1 cellular context compared by ENCODE assay signal in the genomic region with DNA sequence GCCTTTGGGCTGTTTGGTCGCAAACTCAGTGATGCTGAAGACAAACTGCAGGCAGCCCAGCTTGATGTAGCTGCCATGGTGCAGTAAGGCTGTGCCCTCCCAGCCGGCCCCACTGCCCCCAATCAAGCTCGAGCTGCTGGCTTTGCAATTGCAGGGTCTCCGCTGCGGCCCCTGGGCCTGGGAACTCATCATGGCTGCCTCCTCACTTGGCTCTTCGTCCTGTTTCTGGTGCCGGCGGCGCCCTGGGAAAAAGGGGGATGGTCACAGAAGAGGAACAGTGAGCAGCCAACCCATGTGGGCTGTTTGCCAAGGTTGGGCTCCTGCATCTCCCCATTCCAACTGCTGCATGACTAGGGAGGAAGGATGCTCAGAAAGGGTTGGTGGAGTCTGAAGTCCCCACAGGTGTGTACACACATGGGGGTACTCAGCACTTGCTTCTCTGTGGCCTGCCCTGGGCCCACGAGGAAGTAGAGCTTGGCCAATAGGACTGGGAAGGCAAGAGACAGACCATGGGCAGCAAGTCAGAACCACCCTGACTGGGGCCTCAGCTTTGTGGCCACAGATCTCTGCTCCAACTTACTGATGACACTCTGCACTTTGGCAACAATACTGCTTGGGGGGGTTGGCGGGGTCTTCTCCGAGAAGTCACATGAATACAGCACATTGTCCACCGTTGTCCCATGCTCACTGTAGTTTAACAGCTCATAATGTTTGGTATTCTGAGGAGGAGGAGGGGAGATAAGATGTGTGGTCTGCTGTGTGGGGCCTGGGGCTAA.
TF ChIP-seq lines count a peak whose summit lies in the region.

No MANE protein-coding gene starts in this region.

TF ChIP-seq in K562, 482 proteins besides CTCF, POLR2A, EP300 and RAD21 (continued from another document):
- TF ChIP-seq, protein P1, sequence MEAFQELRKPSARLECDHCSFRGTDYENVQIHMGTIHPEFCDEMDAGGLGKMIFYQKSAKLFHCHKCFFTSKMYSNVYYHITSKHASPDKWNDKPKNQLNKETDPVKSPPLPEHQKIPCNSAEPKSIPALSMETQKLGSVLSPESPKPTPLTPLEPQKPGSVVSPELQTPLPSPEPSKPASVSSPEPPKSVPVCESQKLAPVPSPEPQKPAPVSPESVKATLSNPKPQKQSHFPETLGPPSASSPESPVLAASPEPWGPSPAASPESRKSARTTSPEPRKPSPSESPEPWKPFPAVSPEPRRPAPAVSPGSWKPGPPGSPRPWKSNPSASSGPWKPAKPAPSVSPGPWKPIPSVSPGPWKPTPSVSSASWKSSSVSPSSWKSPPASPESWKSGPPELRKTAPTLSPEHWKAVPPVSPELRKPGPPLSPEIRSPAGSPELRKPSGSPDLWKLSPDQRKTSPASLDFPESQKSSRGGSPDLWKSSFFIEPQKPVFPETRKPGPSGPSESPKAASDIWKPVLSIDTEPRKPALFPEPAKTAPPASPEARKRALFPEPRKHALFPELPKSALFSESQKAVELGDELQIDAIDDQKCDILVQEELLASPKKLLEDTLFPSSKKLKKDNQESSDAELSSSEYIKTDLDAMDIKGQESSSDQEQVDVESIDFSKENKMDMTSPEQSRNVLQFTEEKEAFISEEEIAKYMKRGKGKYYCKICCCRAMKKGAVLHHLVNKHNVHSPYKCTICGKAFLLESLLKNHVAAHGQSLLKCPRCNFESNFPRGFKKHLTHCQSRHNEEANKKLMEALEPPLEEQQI (IDR thresholded peaks at IDR 0.05): no peak
TF ChIP-seq in K562: peak in this region for 4.
